1 cellular context compared by ENCODE assay signal in the genomic region with DNA sequence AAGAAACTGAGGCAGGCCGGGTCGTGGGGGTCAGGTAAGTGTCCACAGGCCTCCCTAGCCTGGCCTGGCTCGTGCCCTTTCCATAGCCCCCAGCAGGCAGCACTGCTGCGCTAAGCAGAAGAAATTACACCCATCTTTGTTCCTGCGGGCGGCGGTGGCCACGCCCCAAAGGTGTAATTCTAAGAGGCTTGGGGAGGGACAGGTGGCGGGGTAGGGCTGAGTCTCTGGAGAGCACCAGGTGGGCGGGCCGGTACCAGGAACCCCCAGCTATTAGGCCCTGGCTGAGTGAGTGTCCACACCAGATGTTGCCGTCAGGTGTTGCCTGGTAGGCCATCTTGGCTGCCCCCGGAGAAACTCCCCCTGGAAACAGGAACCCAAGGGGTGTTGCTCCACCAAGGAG.
A peak's percentile ranks its signal among the peaks of the same experiment; 100 is the strongest.
TF ChIP-seq lines count a peak whose summit lies in the region.

No MANE protein-coding gene starts in this region.

TF ChIP-seq in K562, 482 proteins besides CTCF, POLR2A, EP300 and RAD21:
- TF ChIP-seq PPARD (CRISPR knock-in tag; IDR thresholded peaks at IDR 0.05) (no peak), NFATC3 (IDR thresholded peaks at IDR 0.05) (no peak), TEAD1 (CRISPR knock-in tag; IDR thresholded peaks at IDR 0.05) (no peak), POLR2G (IDR thresholded peaks at IDR 0.05; ENCODE audit: low read depth, low read length) (0 out of 2 replicates have a peak, but pooled peaks have one; percentile 18), TCF3 (CRISPR knock-in tag; IDR thresholded peaks at IDR 0.05) (no peak), NUFIP1 (IDR thresholded peaks at IDR 0.05; ENCODE audit: partially characterized antibody) (no peak), CBFB (CRISPR knock-in tag; IDR thresholded peaks at IDR 0.05) (no peak), ZNF146 (CRISPR knock-in tag; IDR thresholded peaks at IDR 0.05; ENCODE audit: unreplicated experiment) (no peak), TCF7 (IDR thresholded peaks at IDR 0.05; ENCODE audit: borderline replicate concordance) (no peak), HNRNPH1 (optimal IDR thresholded peaks at IDR 0.05; ENCODE audit: low read depth, low read length) (no peak), SIN3B (IDR thresholded peaks at IDR 0.05; ENCODE audit: low read depth) (no peak), POLR2B (IDR thresholded peaks at IDR 0.05; ENCODE audit: low read depth, partially characterized antibody) (no peak)
- TF ChIP-seq, protein P1, sequence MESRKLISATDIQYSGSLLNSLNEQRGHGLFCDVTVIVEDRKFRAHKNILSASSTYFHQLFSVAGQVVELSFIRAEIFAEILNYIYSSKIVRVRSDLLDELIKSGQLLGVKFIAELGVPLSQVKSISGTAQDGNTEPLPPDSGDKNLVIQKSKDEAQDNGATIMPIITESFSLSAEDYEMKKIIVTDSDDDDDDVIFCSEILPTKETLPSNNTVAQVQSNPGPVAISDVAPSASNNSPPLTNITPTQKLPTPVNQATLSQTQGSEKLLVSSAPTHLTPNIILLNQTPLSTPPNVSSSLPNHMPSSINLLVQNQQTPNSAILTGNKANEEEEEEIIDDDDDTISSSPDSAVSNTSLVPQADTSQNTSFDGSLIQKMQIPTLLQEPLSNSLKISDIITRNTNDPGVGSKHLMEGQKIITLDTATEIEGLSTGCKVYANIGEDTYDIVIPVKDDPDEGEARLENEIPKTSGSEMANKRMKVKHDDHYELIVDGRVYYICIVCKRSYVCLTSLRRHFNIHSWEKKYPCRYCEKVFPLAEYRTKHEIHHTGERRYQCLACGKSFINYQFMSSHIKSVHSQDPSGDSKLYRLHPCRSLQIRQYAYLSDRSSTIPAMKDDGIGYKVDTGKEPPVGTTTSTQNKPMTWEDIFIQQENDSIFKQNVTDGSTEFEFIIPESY (CRISPR knock-in tag; IDR thresholded peaks at IDR 0.05), result 0 out of 2 replicates have a peak, but pooled peaks have one; percentile 40
- TF ChIP-seq, protein P2, sequence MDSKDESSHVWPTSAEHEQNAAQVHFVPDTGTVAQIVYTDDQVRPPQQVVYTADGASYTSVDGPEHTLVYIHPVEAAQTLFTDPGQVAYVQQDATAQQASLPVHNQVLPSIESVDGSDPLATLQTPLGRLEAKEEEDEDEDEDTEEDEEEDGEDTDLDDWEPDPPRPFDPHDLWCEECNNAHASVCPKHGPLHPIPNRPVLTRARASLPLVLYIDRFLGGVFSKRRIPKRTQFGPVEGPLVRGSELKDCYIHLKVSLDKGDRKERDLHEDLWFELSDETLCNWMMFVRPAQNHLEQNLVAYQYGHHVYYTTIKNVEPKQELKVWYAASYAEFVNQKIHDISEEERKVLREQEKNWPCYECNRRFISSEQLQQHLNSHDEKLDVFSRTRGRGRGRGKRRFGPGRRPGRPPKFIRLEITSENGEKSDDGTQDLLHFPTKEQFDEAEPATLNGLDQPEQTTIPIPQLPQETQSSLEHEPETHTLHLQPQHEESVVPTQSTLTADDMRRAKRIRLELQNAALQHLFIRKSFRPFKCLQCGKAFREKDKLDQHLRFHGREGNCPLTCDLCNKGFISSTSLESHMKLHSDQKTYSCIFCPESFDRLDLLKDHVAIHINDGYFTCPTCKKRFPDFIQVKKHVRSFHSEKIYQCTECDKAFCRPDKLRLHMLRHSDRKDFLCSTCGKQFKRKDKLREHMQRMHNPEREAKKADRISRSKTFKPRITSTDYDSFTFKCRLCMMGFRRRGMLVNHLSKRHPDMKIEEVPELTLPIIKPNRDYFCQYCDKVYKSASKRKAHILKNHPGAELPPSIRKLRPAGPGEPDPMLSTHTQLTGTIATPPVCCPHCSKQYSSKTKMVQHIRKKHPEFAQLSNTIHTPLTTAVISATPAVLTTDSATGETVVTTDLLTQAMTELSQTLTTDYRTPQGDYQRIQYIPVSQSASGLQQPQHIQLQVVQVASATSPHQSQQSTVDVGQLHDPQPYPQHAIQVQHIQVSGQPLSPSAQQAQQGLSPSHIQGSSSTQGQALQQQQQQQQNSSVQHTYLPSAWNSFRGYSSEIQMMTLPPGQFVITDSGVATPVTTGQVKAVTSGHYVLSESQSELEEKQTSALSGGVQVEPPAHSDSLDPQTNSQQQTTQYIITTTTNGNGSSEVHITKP (IDR thresholded peaks at IDR 0.05; ENCODE audit: partially characterized antibody), result no peak
